1 cellular context compared by ENCODE assay signal in the genomic region with DNA sequence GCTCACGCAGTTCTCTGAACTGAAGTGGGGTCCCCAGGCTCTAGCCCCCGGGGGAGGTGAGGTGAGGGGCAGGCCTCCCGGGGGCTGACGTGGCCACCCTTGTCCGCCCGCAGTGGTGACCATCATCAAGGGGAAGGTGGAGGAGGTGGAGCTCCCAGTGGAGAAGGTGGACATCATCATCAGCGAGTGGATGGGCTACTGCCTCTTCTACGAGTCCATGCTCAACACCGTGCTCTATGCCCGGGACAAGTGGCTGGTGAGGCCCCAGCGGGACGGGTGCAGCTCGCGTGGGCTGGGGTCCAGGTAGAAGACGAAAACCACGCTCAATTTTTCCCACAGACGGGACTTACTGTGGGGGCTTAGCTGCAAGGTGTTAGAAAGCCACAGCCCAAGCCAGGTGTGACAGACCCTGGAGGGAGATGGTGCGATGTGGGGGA.
TF ChIP-seq lines count a peak whose summit lies in the region.

No MANE protein-coding gene starts in this region.

TF ChIP-seq in GM23338, 12 proteins besides CTCF, POLR2A, EP300 and RAD21 (continued from another document):
- TF ChIP-seq, protein P1, sequence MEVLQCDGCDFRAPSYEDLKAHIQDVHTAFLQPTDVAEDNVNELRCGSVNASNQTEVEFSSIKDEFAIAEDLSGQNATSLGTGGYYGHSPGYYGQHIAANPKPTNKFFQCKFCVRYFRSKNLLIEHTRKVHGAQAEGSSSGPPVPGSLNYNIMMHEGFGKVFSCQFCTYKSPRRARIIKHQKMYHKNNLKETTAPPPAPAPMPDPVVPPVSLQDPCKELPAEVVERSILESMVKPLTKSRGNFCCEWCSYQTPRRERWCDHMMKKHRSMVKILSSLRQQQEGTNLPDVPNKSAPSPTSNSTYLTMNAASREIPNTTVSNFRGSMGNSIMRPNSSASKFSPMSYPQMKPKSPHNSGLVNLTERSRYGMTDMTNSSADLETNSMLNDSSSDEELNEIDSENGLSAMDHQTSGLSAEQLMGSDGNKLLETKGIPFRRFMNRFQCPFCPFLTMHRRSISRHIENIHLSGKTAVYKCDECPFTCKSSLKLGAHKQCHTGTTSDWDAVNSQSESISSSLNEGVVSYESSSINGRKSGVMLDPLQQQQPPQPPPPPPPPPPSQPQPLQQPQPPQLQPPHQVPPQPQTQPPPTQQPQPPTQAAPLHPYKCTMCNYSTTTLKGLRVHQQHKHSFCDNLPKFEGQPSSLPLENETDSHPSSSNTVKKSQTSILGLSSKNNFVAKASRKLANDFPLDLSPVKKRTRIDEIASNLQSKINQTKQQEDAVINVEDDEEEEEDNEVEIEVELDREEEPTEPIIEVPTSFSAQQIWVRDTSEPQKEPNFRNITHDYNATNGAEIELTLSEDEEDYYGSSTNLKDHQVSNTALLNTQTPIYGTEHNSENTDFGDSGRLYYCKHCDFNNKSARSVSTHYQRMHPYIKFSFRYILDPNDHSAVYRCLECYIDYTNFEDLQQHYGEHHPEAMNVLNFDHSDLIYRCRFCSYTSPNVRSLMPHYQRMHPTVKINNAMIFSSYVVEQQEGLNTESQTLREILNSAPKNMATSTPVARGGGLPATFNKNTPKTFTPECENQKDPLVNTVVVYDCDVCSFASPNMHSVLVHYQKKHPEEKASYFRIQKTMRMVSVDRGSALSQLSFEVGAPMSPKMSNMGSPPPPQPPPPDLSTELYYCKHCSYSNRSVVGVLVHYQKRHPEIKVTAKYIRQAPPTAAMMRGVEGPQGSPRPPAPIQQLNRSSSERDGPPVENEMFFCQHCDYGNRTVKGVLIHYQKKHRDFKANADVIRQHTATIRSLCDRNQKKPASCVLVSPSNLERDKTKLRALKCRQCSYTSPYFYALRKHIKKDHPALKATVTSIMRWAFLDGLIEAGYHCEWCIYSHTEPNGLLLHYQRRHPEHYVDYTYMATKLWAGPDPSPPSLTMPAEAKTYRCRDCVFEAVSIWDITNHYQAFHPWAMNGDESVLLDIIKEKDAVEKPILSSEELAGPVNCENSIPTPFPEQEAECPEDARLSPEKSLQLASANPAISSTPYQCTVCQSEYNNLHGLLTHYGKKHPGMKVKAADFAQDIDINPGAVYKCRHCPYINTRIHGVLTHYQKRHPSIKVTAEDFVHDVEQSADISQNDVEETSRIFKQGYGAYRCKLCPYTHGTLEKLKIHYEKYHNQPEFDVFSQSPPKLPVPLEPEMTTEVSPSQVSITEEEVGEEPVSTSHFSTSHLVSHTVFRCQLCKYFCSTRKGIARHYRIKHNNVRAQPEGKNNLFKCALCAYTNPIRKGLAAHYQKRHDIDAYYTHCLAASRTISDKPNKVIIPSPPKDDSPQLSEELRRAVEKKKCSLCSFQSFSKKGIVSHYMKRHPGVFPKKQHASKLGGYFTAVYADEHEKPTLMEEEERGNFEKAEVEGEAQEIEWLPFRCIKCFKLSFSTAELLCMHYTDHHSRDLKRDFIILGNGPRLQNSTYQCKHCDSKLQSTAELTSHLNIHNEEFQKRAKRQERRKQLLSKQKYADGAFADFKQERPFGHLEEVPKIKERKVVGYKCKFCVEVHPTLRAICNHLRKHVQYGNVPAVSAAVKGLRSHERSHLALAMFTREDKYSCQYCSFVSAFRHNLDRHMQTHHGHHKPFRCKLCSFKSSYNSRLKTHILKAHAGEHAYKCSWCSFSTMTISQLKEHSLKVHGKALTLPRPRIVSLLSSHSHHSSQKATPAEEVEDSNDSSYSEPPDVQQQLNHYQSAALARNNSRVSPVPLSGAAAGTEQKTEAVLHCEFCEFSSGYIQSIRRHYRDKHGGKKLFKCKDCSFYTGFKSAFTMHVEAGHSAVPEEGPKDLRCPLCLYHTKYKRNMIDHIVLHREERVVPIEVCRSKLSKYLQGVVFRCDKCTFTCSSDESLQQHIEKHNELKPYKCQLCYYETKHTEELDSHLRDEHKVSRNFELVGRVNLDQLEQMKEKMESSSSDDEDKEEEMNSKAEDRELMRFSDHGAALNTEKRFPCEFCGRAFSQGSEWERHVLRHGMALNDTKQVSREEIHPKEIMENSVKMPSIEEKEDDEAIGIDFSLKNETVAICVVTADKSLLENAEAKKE (CRISPR knock-in tag; IDR thresholded peaks at IDR 0.05), result no peak
- TF ChIP-seq JUNB (IDR thresholded peaks at IDR 0.05; ENCODE audit: unreplicated experiment) (no peak), NANOG (IDR thresholded peaks at IDR 0.05; ENCODE audit: borderline replicate concordance) (no peak), ZNF331 (CRISPR knock-in tag; IDR thresholded peaks at IDR 0.05; ENCODE audit: low read depth) (no peak), STAT1 (IDR thresholded peaks at IDR 0.05; ENCODE audit: unreplicated experiment) (no peak), CREB1 (CRISPR knock-in tag; IDR thresholded peaks at IDR 0.05; ENCODE audit: low read depth) (no peak), ZNF114 (CRISPR knock-in tag; IDR thresholded peaks at IDR 0.05) (no peak)
- TF ChIP-seq, protein P2, sequence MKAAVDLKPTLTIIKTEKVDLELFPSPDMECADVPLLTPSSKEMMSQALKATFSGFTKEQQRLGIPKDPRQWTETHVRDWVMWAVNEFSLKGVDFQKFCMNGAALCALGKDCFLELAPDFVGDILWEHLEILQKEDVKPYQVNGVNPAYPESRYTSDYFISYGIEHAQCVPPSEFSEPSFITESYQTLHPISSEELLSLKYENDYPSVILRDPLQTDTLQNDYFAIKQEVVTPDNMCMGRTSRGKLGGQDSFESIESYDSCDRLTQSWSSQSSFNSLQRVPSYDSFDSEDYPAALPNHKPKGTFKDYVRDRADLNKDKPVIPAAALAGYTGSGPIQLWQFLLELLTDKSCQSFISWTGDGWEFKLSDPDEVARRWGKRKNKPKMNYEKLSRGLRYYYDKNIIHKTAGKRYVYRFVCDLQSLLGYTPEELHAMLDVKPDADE (IDR thresholded peaks at IDR 0.05), result no peak
- TF ChIP-seq, protein P3, sequence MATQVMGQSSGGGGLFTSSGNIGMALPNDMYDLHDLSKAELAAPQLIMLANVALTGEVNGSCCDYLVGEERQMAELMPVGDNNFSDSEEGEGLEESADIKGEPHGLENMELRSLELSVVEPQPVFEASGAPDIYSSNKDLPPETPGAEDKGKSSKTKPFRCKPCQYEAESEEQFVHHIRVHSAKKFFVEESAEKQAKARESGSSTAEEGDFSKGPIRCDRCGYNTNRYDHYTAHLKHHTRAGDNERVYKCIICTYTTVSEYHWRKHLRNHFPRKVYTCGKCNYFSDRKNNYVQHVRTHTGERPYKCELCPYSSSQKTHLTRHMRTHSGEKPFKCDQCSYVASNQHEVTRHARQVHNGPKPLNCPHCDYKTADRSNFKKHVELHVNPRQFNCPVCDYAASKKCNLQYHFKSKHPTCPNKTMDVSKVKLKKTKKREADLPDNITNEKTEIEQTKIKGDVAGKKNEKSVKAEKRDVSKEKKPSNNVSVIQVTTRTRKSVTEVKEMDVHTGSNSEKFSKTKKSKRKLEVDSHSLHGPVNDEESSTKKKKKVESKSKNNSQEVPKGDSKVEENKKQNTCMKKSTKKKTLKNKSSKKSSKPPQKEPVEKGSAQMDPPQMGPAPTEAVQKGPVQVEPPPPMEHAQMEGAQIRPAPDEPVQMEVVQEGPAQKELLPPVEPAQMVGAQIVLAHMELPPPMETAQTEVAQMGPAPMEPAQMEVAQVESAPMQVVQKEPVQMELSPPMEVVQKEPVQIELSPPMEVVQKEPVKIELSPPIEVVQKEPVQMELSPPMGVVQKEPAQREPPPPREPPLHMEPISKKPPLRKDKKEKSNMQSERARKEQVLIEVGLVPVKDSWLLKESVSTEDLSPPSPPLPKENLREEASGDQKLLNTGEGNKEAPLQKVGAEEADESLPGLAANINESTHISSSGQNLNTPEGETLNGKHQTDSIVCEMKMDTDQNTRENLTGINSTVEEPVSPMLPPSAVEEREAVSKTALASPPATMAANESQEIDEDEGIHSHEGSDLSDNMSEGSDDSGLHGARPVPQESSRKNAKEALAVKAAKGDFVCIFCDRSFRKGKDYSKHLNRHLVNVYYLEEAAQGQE (IDR thresholded peaks at IDR 0.05; ENCODE audit: unreplicated experiment), result no peak
